Comparison of ENCODE assay signal across 20 cellular contexts in genomic region chr2:75428060-75428459, GRCh38.
DNase-seq lines count a peak whose midpoint lies in the region; ATAC-seq and TF ChIP-seq lines count a peak whose summit lies in the region.
"Had no signal": no experiment of that assay in that cellular context is flagged by ENCODE, and none has a peak within 500 bp of the region (broad histone marks: within the 10 kb centered on the region; RNA-seq: fewer than 3 reads in every experiment).

No MANE protein-coding gene starts in this region.

- no peak for TF ChIP-seq CTCF in RWPE1 (conservative IDR thresholded peaks at IDR 0.05; ENCODE audit: low read depth)

- no peak for ATAC-seq in memory B cell (ENCODE audit: low read depth)
- ATAC-seq in stimulated activated memory B cell treated with anti-CD40 and anti-IgM and Interleukin-4, amounts not matched to agents 10 μg/mL and 1 μg/mL and 100 μg/mL, for 72 hours: no peak
- no peak for ATAC-seq in activated CD4-positive, CD25-positive, alpha-beta regulatory T cell treated with anti-CD3 and anti-CD28 coated beads, Interleukin-2, amount 50 U/mL, for 24 hours
- no peak for ATAC-seq in GM18907 (IDR thresholded peaks at IDR 0.05; ENCODE audit: unreplicated experiment)
- ATAC-seq: CD8-positive, alpha-beta T cell had no signal

- no peak overlapping the region for H3K27ac ChIP-seq in RWPE1
- H3K27ac ChIP-seq: BLaER1 treated with 17β-estradiol and CSF1 and Interleukin-3, amounts not matched to agents 10 nM and 100 nM; GM23248 had no signal

- POLR2A ChIA-PET in RWPE1 (lab: Yijun Ruan, JAX; ENCODE audit: low non-redundant PET): no interaction called here

- peak overlapping the region; percentile 1 for H3K27ac Mint-ChIP-seq in memory B cell
- H3K27ac Mint-ChIP-seq in stimulated activated memory B cell treated with anti-CD40 and anti-IgM and Interleukin-4, amounts not matched to agents 10 μg/mL and 1 μg/mL and 100 μg/mL, for 72 hours: peak overlapping the region; percentile 3
- H3K27ac Mint-ChIP-seq: CD8-positive, alpha-beta T cell; T-helper 1 cell treated with Interleukin-12 subunit alpha and Interleukin-12 subunit beta and Interleukin-4 antibody, amounts not matched to agents 30 μg/mL and 1 μg/mL, for 36 hours had no signal

- DNase-seq in HPDE6-E6E7 (ENCODE audit: extremely low spot score): peak; percentile 15
- DNase-seq in RWPE1 (ENCODE audit: low spot score): peak; percentile 4
- no peak for DNase-seq in memory B cell (ENCODE audit: low spot score in 2 of 2)
- DNase-seq in NCI-H2196 treated with DMSO at 0.1 percent for 48 hours (lab: John Stamatoyannopoulos, UW; ENCODE audit: unreplicated experiment): no peak
- no peak for DNase-seq in hippocampal formation (lab: John Stamatoyannopoulos, UW)
- DNase-seq: CD8-positive, alpha-beta T cell; GM23248; HCEC 1CT; MG63; NCI-H1436; NCI-H1930; NCI-H226; NCI-H510A treated with DMSO at 0.1 percent for 48 hours; NCI-H748 treated with DMSO at 0.1 percent for 48 hours; Right ventricle myocardium superior had no signal

- H3K4me3 Mint-ChIP-seq in memory B cell: no peak overlapping the region
- no peak overlapping the region for H3K4me3 Mint-ChIP-seq in stimulated activated memory B cell treated with anti-CD40 and anti-IgM and Interleukin-4, amounts not matched to agents 10 μg/mL and 1 μg/mL and 100 μg/mL, for 72 hours
- H3K4me3 Mint-ChIP-seq: CD8-positive, alpha-beta T cell; T-helper 1 cell treated with Interleukin-12 subunit alpha and Interleukin-12 subunit beta and Interleukin-4 antibody, amounts not matched to agents 30 μg/mL and 1 μg/mL, for 36 hours had no signal

- peaks cover 41% of the 10 kb centered on the region for H3K4me1 Mint-ChIP-seq in memory B cell
- H3K4me1 Mint-ChIP-seq in stimulated activated memory B cell treated with anti-CD40 and anti-IgM and Interleukin-4, amounts not matched to agents 10 μg/mL and 1 μg/mL and 100 μg/mL, for 72 hours: peaks cover 54% of the 10 kb centered on the region

- CTCF ChIA-PET in RWPE1 (lab: Yijun Ruan, JAX): interaction anchor here (0.6 kb wide), 2 partner anchors 181 to 1356 kb away, joined by 4 to 5 read pairs; no protein-coding TSS in a partner anchor

- no peaks in the 10 kb centered on the region for H3K27me3 Mint-ChIP-seq in memory B cell
- no peaks in the 10 kb centered on the region for H3K27me3 Mint-ChIP-seq in stimulated activated memory B cell treated with anti-CD40 and anti-IgM and Interleukin-4, amounts not matched to agents 10 μg/mL and 1 μg/mL and 100 μg/mL, for 72 hours

- H3K9me3 Mint-ChIP-seq in memory B cell: no peaks in the 10 kb centered on the region
- H3K9me3 Mint-ChIP-seq in stimulated activated memory B cell treated with anti-CD40 and anti-IgM and Interleukin-4, amounts not matched to agents 10 μg/mL and 1 μg/mL and 100 μg/mL, for 72 hours: peaks cover 5% of the 10 kb centered on the region
- H3K9me3 Mint-ChIP-seq: CD8-positive, alpha-beta T cell; T-helper 1 cell treated with Interleukin-12 subunit alpha and Interleukin-12 subunit beta and Interleukin-4 antibody, amounts not matched to agents 30 μg/mL and 1 μg/mL, for 36 hours had no signal

- no peaks in the 10 kb centered on the region for H3K36me3 Mint-ChIP-seq in memory B cell
- H3K36me3 Mint-ChIP-seq in stimulated activated memory B cell treated with anti-CD40 and anti-IgM and Interleukin-4, amounts not matched to agents 10 μg/mL and 1 μg/mL and 100 μg/mL, for 72 hours: no peaks in the 10 kb centered on the region
- H3K36me3 Mint-ChIP-seq: CD8-positive, alpha-beta T cell had no signal

Comparison
In these comparisons a context has a peak if more than half of its experiments do, and no peak if none do; other contexts are left out.
1. DNase-seq: peak in HPDE6-E6E7 (single experiment) and RWPE1 (single experiment); none in memory B cell (0 of 2), NCI-H2196 treated with DMSO at 0.1 percent for 48 hours (single experiment) and hippocampal formation (0 of 2).